28 cellular contexts compared by ENCODE assay signal in genomic region chr6:102051001-102051400, GRCh38.
"Had no signal": no experiment of that assay in that cellular context is flagged by ENCODE, and none has a peak within 500 bp of the region (broad histone marks: within the 10 kb centered on the region; RNA-seq: fewer than 3 reads in every experiment).

No MANE protein-coding gene starts in this region.

- DNase-seq: stimulated activated CD4-positive, alpha-beta T cell treated with anti-CD3 and anti-CD28 coated beads, Interleukin-2, amount 100 ng/mL, for 48 hours; stimulated activated CD4-positive, alpha-beta T cell treated with anti-CD3 and anti-CD28 coated beads, Interleukin-4, amount 100 ng/mL, for 1 hour; stimulated activated CD4-positive, alpha-beta T cell treated with anti-CD3 and anti-CD28 coated beads, Interleukin-4, amount 100 ng/mL, for 24 hours; stimulated activated CD4-positive, alpha-beta T cell treated with anti-CD3 and anti-CD28 coated beads, Interleukin-4, amount 100 ng/mL, for 4 hours; stimulated activated CD8-positive, alpha-beta memory T cell treated with anti-CD3 and anti-CD28 coated beads, Interleukin-4, amount 100 ng/mL, for 48 hours; stimulated activated naive B cell treated with anti-CD40 and anti-IgM and Interleukin-4, amounts not matched to agents 10 μg/mL and 1 μg/mL and 100 μg/mL, for 72 hours; stimulated activated naive CD4-positive, alpha-beta T cell; stimulated activated naive CD4-positive, alpha-beta T cell treated with Interleukin-2 at 50 U/mL for 16 hours; stimulated activated naive CD8-positive, alpha-beta T cell treated with anti-CD3 and anti-CD28 coated beads, Interleukin-15, amount 100 ng/mL, for 72 hours; stimulated activated naive CD8-positive, alpha-beta T cell treated with anti-CD3 and anti-CD28 coated beads, Interleukin-15, Interleukin-2, amounts not matched to agents 100 U/mL and 50 U/mL, for 24 hours; stomach; substantia nigra; testis; thyroid gland; tibial artery; transverse colon; trophoblast cell; upper lobe of left lung; upper lobe of right lung; uterus had no signal

- H3K36me3 ChIP-seq: stomach, suprapubic skin, thoracic aorta, thyroid gland, tibial artery, tibial nerve, upper lobe of left lung, upper lobe of right lung, uterus, vagina had no signal

- H3K27me3 Mint-ChIP-seq: stimulated activated memory B cell treated with anti-CD40 and anti-IgM and Interleukin-4, amounts not matched to agents 10 μg/mL and 1 μg/mL and 100 μg/mL, for 72 hours; stimulated activated naive B cell treated with anti-CD40 and anti-IgM and Interleukin-4, amounts not matched to agents 10 μg/mL and 1 μg/mL and 100 μg/mL, for 72 hours; stimulated activated naive CD8-positive, alpha-beta T cell treated with anti-CD3 and anti-CD28 coated beads, Interleukin-15, amount 100 ng/mL, for 72 hours; stimulated activated naive CD8-positive, alpha-beta T cell treated with anti-CD3 and anti-CD28 coated beads, Interleukin-15, Interleukin-2, amounts not matched to agents 100 ng/mL and 50 ng/mL, for 24 hours; type B pancreatic cell had no signal

- ATAC-seq: stimulated activated effector memory CD8-positive, alpha-beta T cell treated with anti-CD3 and anti-CD28 coated beads, Interleukin-12 subunit alpha, Interleukin-12 subunit beta, amount 100 ng/mL, for 72 hours; stimulated activated memory B cell treated with anti-CD40 and anti-IgM and Interleukin-4, amounts not matched to agents 10 μg/mL and 1 μg/mL and 100 μg/mL, for 72 hours; stimulated activated naive B cell treated with anti-CD40 and anti-IgM and Interleukin-4, amounts not matched to agents 10 μg/mL and 1 μg/mL and 100 μg/mL, for 72 hours; stimulated activated naive CD8-positive, alpha-beta T cell treated with anti-CD3 and anti-CD28 coated beads, Interleukin-15, amount 100 ng/mL, for 72 hours; stimulated activated naive CD8-positive, alpha-beta T cell treated with anti-CD3 and anti-CD28 coated beads, Interleukin-15, Interleukin-2, amounts not matched to agents 100 U/mL and 50 U/mL, for 24 hours; upper lobe of right lung had no signal

- H3K4me1 ChIP-seq: stomach, suprapubic skin, testis, thyroid gland, tibial artery, tibial nerve, transverse colon, upper lobe of left lung, upper lobe of right lung, uterus, vagina had no signal

- H3K4me3 Mint-ChIP-seq: stimulated activated effector memory CD8-positive, alpha-beta T cell treated with anti-CD3 and anti-CD28 coated beads, Interleukin-12 subunit alpha, Interleukin-12 subunit beta, amount 100 ng/mL, for 72 hours; stimulated activated memory B cell treated with anti-CD40 and anti-IgM and Interleukin-4, amounts not matched to agents 10 μg/mL and 1 μg/mL and 100 μg/mL, for 72 hours; stimulated activated naive B cell treated with anti-CD40 and anti-IgM and Interleukin-4, amounts not matched to agents 10 μg/mL and 1 μg/mL and 100 μg/mL, for 72 hours; stimulated activated naive CD8-positive, alpha-beta T cell treated with anti-CD3 and anti-CD28 coated beads, Interleukin-15, amount 100 ng/mL, for 72 hours; stimulated activated naive CD8-positive, alpha-beta T cell treated with anti-CD3 and anti-CD28 coated beads, Interleukin-15, Interleukin-2, amounts not matched to agents 100 ng/mL and 50 ng/mL, for 24 hours; type B pancreatic cell had no signal

- H3K9me3 Mint-ChIP-seq: stimulated activated naive CD8-positive, alpha-beta T cell treated with anti-CD3 and anti-CD28 coated beads, Interleukin-15, amount 100 ng/mL, for 72 hours; type B pancreatic cell had no signal

- H3K36me3 Mint-ChIP-seq: stimulated activated effector memory CD8-positive, alpha-beta T cell treated with anti-CD3 and anti-CD28 coated beads, Interleukin-12 subunit alpha, Interleukin-12 subunit beta, amount 100 ng/mL, for 72 hours; stimulated activated memory B cell treated with anti-CD40 and anti-IgM and Interleukin-4, amounts not matched to agents 10 μg/mL and 1 μg/mL and 100 μg/mL, for 72 hours; stimulated activated naive B cell treated with anti-CD40 and anti-IgM and Interleukin-4, amounts not matched to agents 10 μg/mL and 1 μg/mL and 100 μg/mL, for 72 hours; type B pancreatic cell had no signal

- H3K27ac ChIP-seq: stomach, suprapubic skin, testis, thoracic aorta, thyroid gland, tibial artery, tibial nerve, transverse colon, upper lobe of left lung, upper lobe of right lung, uterus, vagina had no signal

- H3K27ac Mint-ChIP-seq: stimulated activated effector memory CD8-positive, alpha-beta T cell treated with anti-CD3 and anti-CD28 coated beads, Interleukin-12 subunit alpha, Interleukin-12 subunit beta, amount 100 ng/mL, for 72 hours; stimulated activated memory B cell treated with anti-CD40 and anti-IgM and Interleukin-4, amounts not matched to agents 10 μg/mL and 1 μg/mL and 100 μg/mL, for 72 hours; stimulated activated naive B cell treated with anti-CD40 and anti-IgM and Interleukin-4, amounts not matched to agents 10 μg/mL and 1 μg/mL and 100 μg/mL, for 72 hours; stimulated activated naive CD8-positive, alpha-beta T cell treated with anti-CD3 and anti-CD28 coated beads, Interleukin-15, amount 100 ng/mL, for 72 hours; stimulated activated naive CD8-positive, alpha-beta T cell treated with anti-CD3 and anti-CD28 coated beads, Interleukin-15, Interleukin-2, amounts not matched to agents 100 ng/mL and 50 ng/mL, for 24 hours; type B pancreatic cell had no signal

- H3K4me1 Mint-ChIP-seq: stimulated activated effector memory CD8-positive, alpha-beta T cell treated with anti-CD3 and anti-CD28 coated beads, Interleukin-12 subunit alpha, Interleukin-12 subunit beta, amount 100 ng/mL, for 72 hours; stimulated activated memory B cell treated with anti-CD40 and anti-IgM and Interleukin-4, amounts not matched to agents 10 μg/mL and 1 μg/mL and 100 μg/mL, for 72 hours; stimulated activated naive B cell treated with anti-CD40 and anti-IgM and Interleukin-4, amounts not matched to agents 10 μg/mL and 1 μg/mL and 100 μg/mL, for 72 hours; stimulated activated naive CD8-positive, alpha-beta T cell treated with anti-CD3 and anti-CD28 coated beads, Interleukin-15, amount 100 ng/mL, for 72 hours had no signal

- H3K9me3 ChIP-seq: suprapubic skin, testis, thoracic aorta, thyroid gland, tibial artery, tibial nerve, transverse colon, upper lobe of left lung, upper lobe of right lung, uterus, vagina had no signal

- H3K4me3 ChIP-seq: stomach, suprapubic skin, testis, thoracic aorta, thyroid gland, tibial artery, tibial nerve, transverse colon, upper lobe of left lung, upper lobe of right lung, uterus, vagina had no signal

- H3K27me3 ChIP-seq: stomach, suprapubic skin, testis, thyroid gland, tibial artery, tibial nerve, transverse colon, upper lobe of left lung, upper lobe of right lung, uterus, vagina had no signal
